8 cellular contexts compared by ENCODE assay signal in genomic region chr4:121950212-121950679, GRCh38. TPM values are rescaled to one million over a fixed set of nuclear protein-coding genes. Genes with fewer than 3 reads are reported as not detected.
DNase-seq lines count a peak whose midpoint lies in the region; ATAC-seq, FAIRE-seq and TF ChIP-seq lines count a peak whose summit lies in the region.

No MANE protein-coding gene starts in this region.

- peak; percentile 34 for TF ChIP-seq CTCF in VCaP (conservative IDR thresholded peaks at IDR 0.05)
- TF ChIP-seq CTCF in bronchial epithelial cell (IDR thresholded peaks at IDR 0.05; ENCODE audit: insufficient read depth, low read length, severe bottlenecking) = peak; percentile 75
- peak; percentile 41 to 60 (median 56) for TF ChIP-seq CTCF in keratinocyte (optimal IDR thresholded peaks at IDR 0.05 in 1 of 3, IDR thresholded peaks at IDR 0.05 in 1 of 3, conservative IDR thresholded peaks at IDR 0.05 in 1 of 3; ENCODE audit: extremely low read depth in 1 of 3, insufficient read depth in 2 of 3, low read length in 3 of 3)

- H3K9me3 ChIP-seq in keratinocyte (ENCODE audit: control insufficient read depth, low read depth, low read length) = no peaks in the 10 kb centered on the region

- DNase-seq in EL (peak; percentile 66), bronchial epithelial cell (ENCODE audit: low read depth) (no peak), keratinocyte (ENCODE audit: low read depth, low spot score) (no peak), GF-D8 (lab: John Stamatoyannopoulos, UW) (no peak)
- DNase-seq in Jurkat, Clone E6-1 (ENCODE audit: low read depth, low spot score) = peak; percentile 40
- DNase-seq in stimulated activated CD4-positive, alpha-beta T cell treated with anti-CD3 and anti-CD28 coated beads, Interleukin-12 subunit alpha, Interleukin-12 subunit beta, amount 100 ng/mL, for 48 hours (ENCODE audit: low read depth in 2 of 3, low spot score in 1 of 3) = peak; percentile 78 to 86 (median 82)

- no peaks in the 10 kb centered on the region for H3K79me2 ChIP-seq in keratinocyte (ENCODE audit: control insufficient read depth, insufficient read depth, low read length)

- no peaks in the 10 kb centered on the region for H4K20me1 ChIP-seq in keratinocyte (ENCODE audit: control insufficient read depth, extremely low read depth, insufficient read depth, low read length)

- H3K27ac ChIP-seq in VCaP (no peak overlapping the region), keratinocyte (ENCODE audit: control insufficient read depth, insufficient read depth, low read length) (no peak overlapping the region)

- H3K36me3 ChIP-seq in bronchial epithelial cell (ENCODE audit: control insufficient read depth, insufficient read depth, low read length) = no peaks in the 10 kb centered on the region
- H3K36me3 ChIP-seq in keratinocyte (ENCODE audit: control insufficient read depth in 2 of 2, extremely low read depth in 1 of 2, insufficient read depth in 2 of 2, low read length in 2 of 2) = no peaks in the 10 kb centered on the region

- H3K4me1 ChIP-seq in keratinocyte (ENCODE audit: control insufficient read depth, extremely low read depth, insufficient read depth, low read length) = no peaks in the 10 kb centered on the region

- no peaks in the 10 kb centered on the region for H3K9me1 ChIP-seq in keratinocyte (ENCODE audit: control insufficient read depth, extremely low read depth, insufficient read depth, low read length)

- H3K4me3 ChIP-seq in Jurkat, Clone E6-1 (ENCODE audit: low read length) = peak overlapping the region; percentile 37
- H3K4me3 ChIP-seq in bronchial epithelial cell (ENCODE audit: low read depth, low read length) (peak overlapping the region; percentile 12), keratinocyte (ENCODE audit: control insufficient read depth in 2 of 3, extremely low read depth in 1 of 3, insufficient read depth in 2 of 3, low read depth in 1 of 3, low read length in 3 of 3) (peak overlapping the region; percentile 4 to 45 (median 8))

- H3K27me3 ChIP-seq in bronchial epithelial cell (ENCODE audit: control insufficient read depth, insufficient read depth, low read length) (peaks cover 34% of the 10 kb centered on the region), keratinocyte (ENCODE audit: control insufficient read depth, extremely low read depth, insufficient read depth, low read length) (peaks cover 46% of the 10 kb centered on the region)

- peak; percentile 87 for ATAC-seq in GM21717 (IDR thresholded peaks at IDR 0.05; ENCODE audit: unreplicated experiment)

- dilution Hi-C loops in keratinocyte (cut with MboI; ENCODE audit: extremely low pct_ligation_motif_present, low sequenced_read_pairs) = no loop called here

- H3K4me2 ChIP-seq in keratinocyte (ENCODE audit: control insufficient read depth, extremely low read depth, insufficient read depth, low read depth, low read length) = peak overlapping the region; percentile 79

- FAIRE-seq in bronchial epithelial cell (lab: Jason Lieb, UNC) (no peak), keratinocyte (lab: Jason Lieb, UNC) (no peak)

- H2AFZ ChIP-seq in keratinocyte (ENCODE audit: control insufficient read depth, low read length) = no peak overlapping the region

- no peak overlapping the region for H3K9ac ChIP-seq in keratinocyte (ENCODE audit: control insufficient read depth, extremely low read depth, insufficient read depth, low read length)

RNA-seq across cellular contexts. Expression of gene TRPC3, which starts 1.6 kb away (rescaled TPM):
- polyA plus RNA-seq in Jurkat, Clone E6-1 (2012; ENCODE audit: insufficient read depth, insufficient read length) = not detected
- 0.26 TPM in 1 of 2 replicates, not detected in the other for total RNA-seq in bronchial epithelial cell
- 0.02 TPM in 1 of 3 replicates, not detected in the others for polyA plus RNA-seq in keratinocyte
- polyA plus RNA-seq in keratinocyte (2011; ENCODE audit: low read depth) = not detected
- polyA plus RNA-seq in keratinocyte (2011; cell fraction: cytosol; rRNA removed) = not detected in 2 replicates
- polyA plus RNA-seq in keratinocyte (2011; cell fraction: nucleus; rRNA removed) = not detected in 2 replicates
- not detected in 2 replicates for polyA plus RNA-seq in keratinocyte (2012; ENCODE audit: low replicate concordance)
- not detected in 3 replicates for polyA minus RNA-seq in keratinocyte
- polyA minus RNA-seq in keratinocyte (2011; cell fraction: cytosol; rRNA and poly(A)+ RNA removed) = not detected
- polyA minus RNA-seq in keratinocyte (2011; cell fraction: nucleus; rRNA and poly(A)+ RNA removed) = not detected in 2 replicates

Comparison
In these comparisons a context has a peak if more than half of its experiments do, and no peak if none do; other contexts are left out.
1. DNase-seq: peak in EL (single experiment), Jurkat, Clone E6-1 (single experiment) and stimulated activated CD4-positive, alpha-beta T cell treated with anti-CD3 and anti-CD28 coated beads, Interleukin-12 subunit alpha, Interleukin-12 subunit beta, amount 100 ng/mL, for 48 hours (3 of 3); none in bronchial epithelial cell (single experiment), keratinocyte (single experiment) and GF-D8 (single experiment).
2. Peak in every context shown above with its lines, with median percentiles within 50 percentile points of each other: H3K4me3 ChIP-seq and CTCF ChIP-seq.